Comparison of ENCODE assay signal across 8 cellular contexts in the genomic region with DNA sequence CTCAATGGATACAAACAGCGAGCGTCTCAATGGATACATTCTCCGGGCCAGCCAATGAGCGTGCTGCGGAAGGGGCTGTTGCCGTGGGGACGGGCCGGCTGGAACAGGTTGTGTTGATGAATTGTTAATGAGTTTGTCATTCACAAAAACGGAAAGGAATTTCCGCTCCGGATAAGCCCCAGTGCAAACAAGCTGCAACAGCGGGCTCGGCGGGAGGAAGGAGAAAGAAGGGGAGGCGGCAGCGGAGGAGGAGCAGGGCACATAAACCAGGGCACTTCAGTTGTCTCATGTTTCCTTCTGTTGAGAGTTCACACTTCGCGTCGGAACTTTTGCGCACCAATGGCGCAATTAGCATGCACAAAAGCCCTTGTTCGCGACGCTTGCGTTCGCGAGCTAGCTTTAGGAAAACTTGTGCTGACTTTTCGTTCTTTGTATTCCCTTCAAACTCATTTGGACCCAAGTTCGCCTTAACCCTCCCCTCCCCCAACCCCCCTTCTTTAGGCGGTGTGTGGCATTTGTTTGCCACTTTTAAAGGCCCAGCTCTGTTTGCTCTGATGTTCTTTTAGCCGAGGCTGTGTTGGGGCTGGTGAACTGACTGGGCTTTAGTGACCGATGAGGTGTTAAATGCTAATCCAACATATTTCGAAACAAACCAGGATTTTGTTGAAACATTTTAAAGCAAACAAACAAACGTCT. TPM values are rescaled to one million over a fixed set of nuclear protein-coding genes. Genes with fewer than 3 reads are reported as not detected.
A peak's percentile ranks its signal among the peaks of the same experiment; 100 is the strongest.
DNase-seq lines count a peak whose midpoint lies in the region; ATAC-seq and TF ChIP-seq lines count a peak whose summit lies in the region.

DUSP6 (minus strand) TSS at position 10 of the 696 bp plus-strand sequence. CDS start 462 bp downstream, outside the sequence.

- H3K4me3 ChIP-seq in AG04449 (ENCODE audit: low read depth, low read length) = peak within 1 kb of the TSS; percentile 88
- H3K4me3 ChIP-seq in HUES64 (ENCODE audit: low read length) = peak within 1 kb of the TSS; percentile 69
- H3K4me3 ChIP-seq in OCI-LY1 (ENCODE audit: low read depth, low read length, poor library complexity, severe bottlenecking) = peak within 1 kb of the TSS; percentile 65
- H3K4me3 ChIP-seq in endodermal cell (ENCODE audit: low read length) = peak within 1 kb of the TSS; percentile 98

- no peaks in the 10 kb centered on the region for H3K79me2 ChIP-seq in OCI-LY1 (ENCODE audit: insufficient read depth, low read length)

- POLR2A ChIA-PET in AG04449 (lab: Yijun Ruan, JAX) = interaction anchor here (0.6 to 3.2 kb wide), 18 partner anchors 8 to 736 kb away, joined by 3 to 27 read pairs (median 4); no protein-coding TSS in a partner anchor

- no peaks in the 10 kb centered on the region for H3F3A ChIP-seq in OCI-LY1 (ENCODE audit: insufficient read depth, low read length)

- no peaks in the 10 kb centered on the region for H3K9me3 Mint-ChIP-seq in endodermal cell
- no peaks in the 10 kb centered on the region for H3K9me3 Mint-ChIP-seq in memory B cell

- H3K27ac Mint-ChIP-seq in endodermal cell (peak within 1 kb of the TSS; percentile 99), memory B cell (peak within 1 kb of the TSS; percentile 93)

- H3K27me3 ChIP-seq in HUES64 (ENCODE audit: insufficient read depth, low read length) = peaks cover 68% of the 10 kb centered on the region
- no peaks in the 10 kb centered on the region for H3K27me3 ChIP-seq in OCI-LY1 (ENCODE audit: insufficient read depth, low read length)
- no peaks in the 10 kb centered on the region for H3K27me3 ChIP-seq in endodermal cell (ENCODE audit: control insufficient read depth, insufficient read depth, low read length, poor library complexity, severe bottlenecking)

- H3K4me2 ChIP-seq in OCI-LY1 (ENCODE audit: low read length) = peak within 1 kb of the TSS; percentile 84

- peak; percentile 96 for DNase-seq in AG04449 (ENCODE audit: low read depth, low spot score)
- peak; percentile 69 for DNase-seq in activated CD8-positive, alpha-beta memory T cell treated with anti-CD3 and anti-CD28 coated beads, Interleukin-2, amount 50 U/mL, for 4 hours
- peak; percentile 100 for DNase-seq in endodermal cell
- peak; percentile 52 to 61 for DNase-seq in memory B cell (ENCODE audit: low spot score in 2 of 2)
- DNase-seq in stimulated activated CD4-positive, alpha-beta T cell treated with anti-CD3 and anti-CD28 coated beads, TNF-alpha, amount 100 ng/mL, for 4 hours (ENCODE audit: low read depth in 3 of 3) = peak; percentile 56 to 68 (median 66)

- H3K9me3 ChIP-seq in HUES64 (ENCODE audit: insufficient read depth, low read depth, low read length) (no peaks in the 10 kb centered on the region), OCI-LY1 (ENCODE audit: low read length) (no peaks in the 10 kb centered on the region), endodermal cell (ENCODE audit: control insufficient read depth, low read length) (no peaks in the 10 kb centered on the region)

- TF ChIP-seq CTCF in AG04449 (IDR thresholded peaks at IDR 0.05; ENCODE audit: insufficient read depth, low read length, missing control alignments) = no peak
- TF ChIP-seq CTCF in OCI-LY1 (IDR thresholded peaks at IDR 0.05; ENCODE audit: low read length) = no peak
- TF ChIP-seq CTCF in endodermal cell (conservative IDR thresholded peaks at IDR 0.05) = no peak

- CTCF ChIA-PET in AG04449 (lab: Yijun Ruan, JAX) = interaction anchor here (0.8 to 8.7 kb wide), 8 partner anchors 37 to 333 kb away, joined by 3 to 56 read pairs (median 4); partner anchors contain the start of gene GALNT4

- H4K20me1 ChIP-seq in OCI-LY1 (ENCODE audit: insufficient read depth, low read length) = no peaks in the 10 kb centered on the region

- no peak within 1 kb of the TSS for H2AFZ ChIP-seq in OCI-LY1 (ENCODE audit: low read length)

- peak within 1 kb of the TSS; percentile 98 for H3K4me3 Mint-ChIP-seq in endodermal cell
- H3K4me3 Mint-ChIP-seq in memory B cell = peak within 1 kb of the TSS; percentile 98

- H3K27me3 Mint-ChIP-seq in endodermal cell (ENCODE audit: insufficient read depth) (no peaks in the 10 kb centered on the region), memory B cell (no peaks in the 10 kb centered on the region)

- ATAC-seq in GM19023 (IDR thresholded peaks at IDR 0.05; ENCODE audit: unreplicated experiment) (peak; percentile 36), memory B cell (ENCODE audit: low read depth) (peak; percentile 48)

- H3K36me3 ChIP-seq in HUES64 (ENCODE audit: insufficient read depth, low read length) = peaks cover 33% of the 10 kb centered on the region
- no peaks in the 10 kb centered on the region for H3K36me3 ChIP-seq in OCI-LY1 (ENCODE audit: insufficient read depth, low read length)
- H3K36me3 ChIP-seq in endodermal cell (ENCODE audit: control insufficient read depth, insufficient read depth, low read length) = peaks cover 29% of the 10 kb centered on the region

- H3K4me1 Mint-ChIP-seq in endodermal cell (peaks cover 49% of the 10 kb centered on the region), memory B cell (peaks cover 42% of the 10 kb centered on the region)

- H3K4me1 ChIP-seq in HUES64 (ENCODE audit: insufficient read depth, low read length) = peaks cover 49% of the 10 kb centered on the region
- H3K4me1 ChIP-seq in OCI-LY1 (ENCODE audit: insufficient read depth, low read length, severe bottlenecking) = peaks cover 54% of the 10 kb centered on the region
- H3K4me1 ChIP-seq in endodermal cell (ENCODE audit: control insufficient read depth, insufficient read depth, low read length) = peaks cover 12% of the 10 kb centered on the region

- H3K36me3 Mint-ChIP-seq in endodermal cell (ENCODE audit: low read depth) (peaks cover 36% of the 10 kb centered on the region), memory B cell (no peaks in the 10 kb centered on the region)

- WGBS in HUES64 = under 1% methylated on average over 34 of the region's 34 CpGs
- WGBS in endodermal cell (ENCODE audit: insufficient coverage in 1 of 2, insufficient read length in 1 of 2), 2 experiments = 0 to 1% methylated on average over 22 to 34 of the region's 34 CpGs

- H3K27ac ChIP-seq in HUES64 (ENCODE audit: low read depth, low read length) = peak within 1 kb of the TSS; percentile 90
- H3K27ac ChIP-seq in OCI-LY1 (ENCODE audit: low read depth, low read length, poor library complexity, severe bottlenecking) = peak within 1 kb of the TSS; percentile 42
- peak within 1 kb of the TSS; percentile 99 for H3K27ac ChIP-seq in endodermal cell (ENCODE audit: low read depth, low read length)

- H3K9me2 ChIP-seq in OCI-LY1 (ENCODE audit: low read depth, low read length) = no peaks in the 10 kb centered on the region

- H3K9ac ChIP-seq in HUES64 (ENCODE audit: low read depth, low read length) (peak within 1 kb of the TSS; percentile 88), OCI-LY1 (ENCODE audit: low read length) (peak within 1 kb of the TSS; percentile 58; the same call in 1 of the 2 replicates), endodermal cell (ENCODE audit: extremely low read depth, low read length, poor library complexity, severe bottlenecking) (peak within 1 kb of the TSS; percentile 96)

RNA-seq across cellular contexts. Expression of gene DUSP6, which starts in this region (rescaled TPM):
- polyA plus RNA-seq in HUES64 (2013, experiment 1 of 2) = 124 TPM
- polyA plus RNA-seq in HUES64 (2013, experiment 2 of 2) = 138 TPM
- total RNA-seq in endodermal cell = 100 to 1,000 TPM in 1 of 2 donors, 10 to 100 TPM in 1; 85.9 to 123 TPM
- polyA plus RNA-seq in endodermal cell (2013, experiment 1 of 2) = 98.6 TPM
- polyA plus RNA-seq in endodermal cell (2013, experiment 2 of 2) = 99.0 TPM

Comparison
In these comparisons a context has a peak if more than half of its experiments do, and no peak if none do; other contexts are left out.
1. Peak in every context shown above with its lines: DNase-seq, ATAC-seq, H3K4me3 ChIP-seq and H3K27ac ChIP-seq.
2. H3K27ac ChIP-seq: peak in every context shown above with its lines; median percentile 99 in endodermal cell; 90 in HUES64; 42 in OCI-LY1.